Comparison of ENCODE assay signal across 9 cellular contexts in genomic region chr6:26197736-26198625, GRCh38.
A peak's percentile ranks its signal among the peaks of the same experiment; 100 is the strongest.
DNase-seq lines count a peak whose midpoint lies in the region; ATAC-seq and TF ChIP-seq lines count a peak whose summit lies in the region.
"Had no signal": no experiment of that assay in that cellular context is flagged by ENCODE, and none has a peak within 500 bp of the region (broad histone marks: within the 10 kb centered on the region; RNA-seq: fewer than 3 reads in every experiment).

No MANE protein-coding gene starts in this region.

- no peak for ATAC-seq in activated CD8-positive, alpha-beta memory T cell treated with anti-CD3 and anti-CD28 coated beads, Interleukin-2, amount 10 ng/mL, durations not matched to agents 7 days and 5 days
- no peak for ATAC-seq in GM21526 (IDR thresholded peaks at IDR 0.05; ENCODE audit: low FRiP score, unreplicated experiment)
- ATAC-seq: A549 had no signal

- peaks cover 46% of the 10 kb centered on the region for H3K4me1 Mint-ChIP-seq in activated CD8-positive, alpha-beta memory T cell treated with anti-CD3 and anti-CD28 coated beads, Interleukin-2, amount 10 ng/mL, durations not matched to agents 7 days and 5 days

- peaks cover 26% of the 10 kb centered on the region for H3K36me3 Mint-ChIP-seq in activated CD8-positive, alpha-beta memory T cell treated with anti-CD3 and anti-CD28 coated beads, Interleukin-2, amount 10 ng/mL, durations not matched to agents 7 days and 5 days

- H3K9me3 Mint-ChIP-seq in activated CD8-positive, alpha-beta memory T cell treated with anti-CD3 and anti-CD28 coated beads, Interleukin-2, amount 10 ng/mL, durations not matched to agents 7 days and 5 days (ENCODE audit: low read depth) = no peaks in the 10 kb centered on the region

- H3K4me3 ChIP-seq in foreskin fibroblast (ENCODE audit: low read depth in 1 of 2, low read length in 2 of 2) = peak overlapping the region; percentile 62 to 73
- H3K4me3 ChIP-seq: A549 had no signal

- peak overlapping the region; percentile 98 for H3K27ac Mint-ChIP-seq in activated CD8-positive, alpha-beta memory T cell treated with anti-CD3 and anti-CD28 coated beads, Interleukin-2, amount 10 ng/mL, durations not matched to agents 7 days and 5 days

- CTCF ChIA-PET in activated CD8-positive, alpha-beta memory T cell treated with anti-CD3 and anti-CD28 coated beads, Interleukin-2, amount 10 ng/mL, durations not matched to agents 7 days and 5 days (lab: Charles Lee) = interaction anchor here (0.6 to 4.5 kb wide), 16 partner anchors 9 to 108 kb away, joined by 3 to 35 read pairs (median 5); a partner anchor contains a TSS

- H3K4me3 Mint-ChIP-seq in activated CD8-positive, alpha-beta memory T cell treated with anti-CD3 and anti-CD28 coated beads, Interleukin-2, amount 10 ng/mL, durations not matched to agents 7 days and 5 days = peak overlapping the region; percentile 87

- H3K27me3 Mint-ChIP-seq in activated CD8-positive, alpha-beta memory T cell treated with anti-CD3 and anti-CD28 coated beads, Interleukin-2, amount 10 ng/mL, durations not matched to agents 7 days and 5 days = no peaks in the 10 kb centered on the region

- TF ChIP-seq CTCF in foreskin fibroblast (IDR thresholded peaks at IDR 0.05; ENCODE audit: low read depth, low read length) = peak; percentile 2

- peak; percentile 59 for DNase-seq in NCI-H1105 treated with DMSO at 0.1 percent for 48 hours (lab: John Stamatoyannopoulos, UW)
- DNase-seq in NCI-H1105 (lab: John Stamatoyannopoulos, UW) = no peak
- DNase-seq in NCI-H146 (lab: John Stamatoyannopoulos, UW) = peak; percentile 82
- peak; percentile 81 for DNase-seq in activated CD8-positive, alpha-beta memory T cell treated with anti-CD3 and anti-CD28 coated beads, Interleukin-2, amount 10 ng/mL, durations not matched to agents 7 days and 5 days
- peak in 1 of 2 donors; percentile 56 for DNase-seq in foreskin fibroblast
- DNase-seq in retina = peak; percentile 81
- DNase-seq in DMS153 treated with DMSO at 0.1 percent for 48 hours (lab: John Stamatoyannopoulos, UW; ENCODE audit: unreplicated experiment) = no peak

Comparison
In these comparisons a context has a peak if more than half of its experiments do, and no peak if none do; other contexts are left out.
1. DNase-seq: peak in NCI-H1105 treated with DMSO at 0.1 percent for 48 hours (single experiment), NCI-H146 (single experiment), activated CD8-positive, alpha-beta memory T cell treated with anti-CD3 and anti-CD28 coated beads, Interleukin-2, amount 10 ng/mL, durations not matched to agents 7 days and 5 days (single experiment) and retina (single experiment); none in NCI-H1105 (single experiment) and DMS153 treated with DMSO at 0.1 percent for 48 hours (single experiment).